23 cellular contexts compared by ENCODE assay signal in the genomic region with DNA sequence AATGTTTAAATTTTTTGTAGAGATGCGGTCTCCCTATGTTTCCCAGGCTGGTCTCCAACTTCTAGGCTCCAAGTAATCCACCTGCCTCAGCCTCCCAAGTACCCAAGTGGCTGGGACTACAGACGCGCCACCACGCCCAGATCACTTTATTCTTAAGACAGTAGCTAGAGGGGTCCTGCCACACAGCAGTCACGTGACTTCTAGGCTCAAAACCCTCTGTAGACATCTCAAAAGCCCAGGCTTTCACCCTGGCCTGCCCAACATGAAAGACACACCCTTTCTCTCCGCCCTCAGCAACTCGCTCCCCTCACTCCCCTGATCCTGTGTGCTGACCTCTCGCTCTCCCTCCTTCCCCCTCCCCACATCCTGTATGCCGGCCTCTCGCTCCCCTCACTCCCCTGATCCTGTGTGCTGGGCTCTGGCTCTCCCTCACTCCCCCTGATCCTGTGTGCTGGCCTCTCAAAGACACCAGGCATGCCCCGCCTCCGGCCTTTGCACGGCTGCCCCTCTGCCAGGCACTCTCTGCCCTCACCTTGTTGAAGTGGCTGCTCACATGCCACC.
"Had no signal": no experiment of that assay in that cellular context is flagged by ENCODE, and none has a peak within 500 bp of the region (broad histone marks: within the 10 kb centered on the region; RNA-seq: fewer than 3 reads in every experiment).

No MANE protein-coding gene starts in this region.

- H3K36me3 ChIP-seq: heart right ventricle, sigmoid colon, thoracic aorta had no signal

- H3K9me3 Mint-ChIP-seq: activated CD4-positive, alpha-beta memory T cell treated with anti-CD3 and anti-CD28 coated beads for 36 hours; activated naive CD4-positive, alpha-beta T cell treated with anti-CD3 and anti-CD28 coated beads for 36 hours; natural killer cell treated with Interleukin-12 subunit alpha and Interleukin-12 subunit beta and Interleukin-15 and Interleukin-18, amount 100 ng/mL, for 72 hours; type B pancreatic cell had no signal

- DNase-seq: activated CD4-positive, alpha-beta memory T cell treated with anti-CD3 and anti-CD28 coated beads for 36 hours; activated CD4-positive, alpha-beta T cell treated with anti-CD3 and anti-CD28 coated beads for 4 hours; activated CD4-positive, CD25-positive, alpha-beta regulatory T cell; activated effector memory CD4-positive, alpha-beta T cell treated with Interleukin-2 at 50 U/mL for 16 hours; activated naive CD4-positive, alpha-beta T cell treated with anti-CD3 and anti-CD28 coated beads for 36 hours; activated T-cell treated with anti-CD3 and anti-CD28 coated beads, Interleukin-2, amount 50 U/mL, for 48 hours; amygdala; cerebellar nuclear complex; cortex of kidney; heart right ventricle; immature natural killer cell; left ventricle myocardium superior; mammary epithelial cell; posterior cingulate gyrus; sigmoid colon; stimulated activated CD4-positive, alpha-beta T cell treated with anti-CD3 and anti-CD28 coated beads, Interleukin-2, amount 100 ng/mL, for 48 hours; stimulated activated CD8-positive, alpha-beta memory T cell treated with anti-CD3 and anti-CD28 coated beads, Interleukin-4, amount 100 ng/mL, for 48 hours; stimulated activated naive CD4-positive, alpha-beta T cell; T1000 had no signal

- H3K4me2 ChIP-seq: smooth muscle cell had no signal

- H3K27ac Mint-ChIP-seq: activated CD4-positive, alpha-beta memory T cell treated with anti-CD3 and anti-CD28 coated beads for 36 hours; activated naive CD4-positive, alpha-beta T cell treated with anti-CD3 and anti-CD28 coated beads for 36 hours; natural killer cell treated with Interleukin-12 subunit alpha and Interleukin-12 subunit beta and Interleukin-15 and Interleukin-18, amount 100 ng/mL, for 72 hours; type B pancreatic cell had no signal

- ATAC-seq: heart right ventricle; left ventricle myocardium superior; natural killer cell treated with Interleukin-12 subunit alpha and Interleukin-12 subunit beta and Interleukin-15 and Interleukin-18, amount 100 ng/mL, for 72 hours had no signal

- H3K4me3 ChIP-seq: heart right ventricle, sigmoid colon, smooth muscle cell, thoracic aorta had no signal

- H3K27me3 Mint-ChIP-seq: activated CD4-positive, alpha-beta memory T cell treated with anti-CD3 and anti-CD28 coated beads for 36 hours had no signal

- H3K4me3 Mint-ChIP-seq: activated CD4-positive, alpha-beta memory T cell treated with anti-CD3 and anti-CD28 coated beads for 36 hours; activated naive CD4-positive, alpha-beta T cell treated with anti-CD3 and anti-CD28 coated beads for 36 hours; immature natural killer cell; natural killer cell treated with Interleukin-12 subunit alpha and Interleukin-12 subunit beta and Interleukin-15 and Interleukin-18, amount 100 ng/mL, for 72 hours had no signal

- H3K36me3 Mint-ChIP-seq: activated CD4-positive, alpha-beta memory T cell treated with anti-CD3 and anti-CD28 coated beads for 36 hours; immature natural killer cell; natural killer cell treated with Interleukin-12 subunit alpha and Interleukin-12 subunit beta and Interleukin-15 and Interleukin-18, amount 100 ng/mL, for 72 hours; type B pancreatic cell had no signal

- H3K27me3 ChIP-seq: heart right ventricle, sigmoid colon had no signal

- H3K9me3 ChIP-seq: heart right ventricle, sigmoid colon, thoracic aorta had no signal

- H3K27ac ChIP-seq: heart right ventricle, sigmoid colon, thoracic aorta had no signal
